ENCODE assay signal across 1 cellular context in the genomic region with DNA sequence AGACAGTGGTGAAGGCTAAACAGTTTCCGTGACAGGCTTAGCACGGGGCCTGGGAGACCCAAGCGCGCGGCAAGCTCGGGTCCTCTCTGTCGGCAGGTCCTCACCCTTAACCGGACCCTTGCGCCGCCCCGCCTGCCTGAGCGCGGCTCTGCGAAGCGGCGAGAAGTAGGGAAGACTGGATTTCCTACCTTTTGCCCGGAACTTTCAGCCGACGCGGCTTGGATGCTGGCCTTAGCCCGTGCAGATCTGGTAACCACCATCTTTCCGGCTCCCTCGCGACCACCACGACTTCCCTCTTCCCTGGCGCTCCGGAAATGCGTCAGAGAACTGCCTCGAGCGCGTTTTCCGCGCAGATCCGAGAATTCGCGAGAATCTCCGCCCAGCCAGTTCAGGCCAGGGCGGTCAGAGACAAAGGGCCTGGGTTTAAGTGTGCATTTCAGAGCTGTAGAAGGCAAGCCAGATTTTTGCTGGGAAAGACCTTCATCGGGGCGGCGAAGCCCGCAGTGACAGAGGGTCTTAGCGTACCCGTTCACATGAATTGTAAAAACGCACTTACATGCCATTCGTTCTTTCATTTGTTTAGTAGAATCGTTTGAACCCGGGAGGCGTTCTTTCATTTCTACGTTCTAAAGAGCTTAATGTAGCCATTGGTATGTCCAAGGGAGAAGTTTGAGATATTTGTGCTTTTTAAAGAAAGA.
TF ChIP-seq lines count a peak whose summit lies in the region.

A gene with protein sequence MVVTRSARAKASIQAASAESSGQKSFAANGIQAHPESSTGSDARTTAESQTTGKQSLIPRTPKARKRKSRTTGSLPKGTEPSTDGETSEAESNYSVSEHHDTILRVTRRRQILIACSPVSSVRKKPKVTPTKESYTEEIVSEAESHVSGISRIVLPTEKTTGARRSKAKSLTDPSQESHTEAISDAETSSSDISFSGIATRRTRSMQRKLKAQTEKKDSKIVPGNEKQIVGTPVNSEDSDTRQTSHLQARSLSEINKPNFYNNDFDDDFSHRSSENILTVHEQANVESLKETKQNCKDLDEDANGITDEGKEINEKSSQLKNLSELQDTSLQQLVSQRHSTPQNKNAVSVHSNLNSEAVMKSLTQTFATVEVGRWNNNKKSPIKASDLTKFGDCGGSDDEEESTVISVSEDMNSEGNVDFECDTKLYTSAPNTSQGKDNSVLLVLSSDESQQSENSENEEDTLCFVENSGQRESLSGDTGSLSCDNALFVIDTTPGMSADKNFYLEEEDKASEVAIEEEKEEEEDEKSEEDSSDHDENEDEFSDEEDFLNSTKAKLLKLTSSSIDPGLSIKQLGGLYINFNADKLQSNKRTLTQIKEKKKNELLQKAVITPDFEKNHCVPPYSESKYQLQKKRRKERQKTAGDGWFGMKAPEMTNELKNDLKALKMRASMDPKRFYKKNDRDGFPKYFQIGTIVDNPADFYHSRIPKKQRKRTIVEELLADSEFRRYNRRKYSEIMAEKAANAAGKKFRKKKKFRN (minus strand): TSS at position 318 of the 698 bp plus-strand sequence. CDS start 58 bp downstream, at position 260.

TF ChIP-seq in HepG2, 621 proteins besides CTCF, POLR2A, EP300 and RAD21 (continued from another document and continues in another):
- TF ChIP-seq, protein P1, sequence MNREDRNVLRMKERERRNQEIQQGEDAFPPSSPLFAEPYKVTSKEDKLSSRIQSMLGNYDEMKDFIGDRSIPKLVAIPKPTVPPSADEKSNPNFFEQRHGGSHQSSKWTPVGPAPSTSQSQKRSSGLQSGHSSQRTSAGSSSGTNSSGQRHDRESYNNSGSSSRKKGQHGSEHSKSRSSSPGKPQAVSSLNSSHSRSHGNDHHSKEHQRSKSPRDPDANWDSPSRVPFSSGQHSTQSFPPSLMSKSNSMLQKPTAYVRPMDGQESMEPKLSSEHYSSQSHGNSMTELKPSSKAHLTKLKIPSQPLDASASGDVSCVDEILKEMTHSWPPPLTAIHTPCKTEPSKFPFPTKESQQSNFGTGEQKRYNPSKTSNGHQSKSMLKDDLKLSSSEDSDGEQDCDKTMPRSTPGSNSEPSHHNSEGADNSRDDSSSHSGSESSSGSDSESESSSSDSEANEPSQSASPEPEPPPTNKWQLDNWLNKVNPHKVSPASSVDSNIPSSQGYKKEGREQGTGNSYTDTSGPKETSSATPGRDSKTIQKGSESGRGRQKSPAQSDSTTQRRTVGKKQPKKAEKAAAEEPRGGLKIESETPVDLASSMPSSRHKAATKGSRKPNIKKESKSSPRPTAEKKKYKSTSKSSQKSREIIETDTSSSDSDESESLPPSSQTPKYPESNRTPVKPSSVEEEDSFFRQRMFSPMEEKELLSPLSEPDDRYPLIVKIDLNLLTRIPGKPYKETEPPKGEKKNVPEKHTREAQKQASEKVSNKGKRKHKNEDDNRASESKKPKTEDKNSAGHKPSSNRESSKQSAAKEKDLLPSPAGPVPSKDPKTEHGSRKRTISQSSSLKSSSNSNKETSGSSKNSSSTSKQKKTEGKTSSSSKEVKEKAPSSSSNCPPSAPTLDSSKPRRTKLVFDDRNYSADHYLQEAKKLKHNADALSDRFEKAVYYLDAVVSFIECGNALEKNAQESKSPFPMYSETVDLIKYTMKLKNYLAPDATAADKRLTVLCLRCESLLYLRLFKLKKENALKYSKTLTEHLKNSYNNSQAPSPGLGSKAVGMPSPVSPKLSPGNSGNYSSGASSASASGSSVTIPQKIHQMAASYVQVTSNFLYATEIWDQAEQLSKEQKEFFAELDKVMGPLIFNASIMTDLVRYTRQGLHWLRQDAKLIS (CRISPR knock-in tag; IDR thresholded peaks at IDR 0.05): no peak
- no peak for TF ChIP-seq HDAC6 (IDR thresholded peaks at IDR 0.05; ENCODE audit: low read depth, low read length)
- TF ChIP-seq BCL6 (CRISPR knock-in tag; IDR thresholded peaks at IDR 0.05): peak; percentile 22; the same call in 1 of the 2 replicates
- TF ChIP-seq HOXA5 (CRISPR knock-in tag; IDR thresholded peaks at IDR 0.05): peak; percentile 63; the same call in 1 of the 2 replicates
- TF ChIP-seq NFIB (CRISPR knock-in tag; IDR thresholded peaks at IDR 0.05; ENCODE audit: borderline replicate concordance): no peak
- TF ChIP-seq YY1 (IDR thresholded peaks at IDR 0.05; ENCODE audit: insufficient read depth, insufficient replicate concordance, low read depth, low read length): peak; percentile 91
- 0 out of 2 replicates have a peak, but pooled peaks have one; percentile 28 for TF ChIP-seq GFI1 (CRISPR knock-in tag; IDR thresholded peaks at IDR 0.05; ENCODE audit: borderline replicate concordance)
- TF ChIP-seq ZNF589 (CRISPR knock-in tag; conservative IDR thresholded peaks at IDR 0.05): no peak
- TF ChIP-seq, protein P2, sequence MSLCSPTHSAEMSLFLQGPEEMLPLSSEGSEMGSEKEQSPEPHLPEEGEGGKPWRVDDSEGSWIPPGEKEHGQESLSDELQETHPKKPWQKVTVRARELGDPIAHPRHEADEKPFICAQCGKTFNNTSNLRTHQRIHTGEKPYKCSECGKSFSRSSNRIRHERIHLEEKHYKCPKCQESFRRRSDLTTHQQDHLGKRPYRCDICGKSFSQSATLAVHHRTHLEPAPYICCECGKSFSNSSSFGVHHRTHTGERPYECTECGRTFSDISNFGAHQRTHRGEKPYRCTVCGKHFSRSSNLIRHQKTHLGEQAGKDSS (CRISPR knock-in tag; IDR thresholded peaks at IDR 0.05; ENCODE audit: borderline replicate concordance, low read depth): peak; percentile 50; the same call in 1 of the 2 replicates
- TF ChIP-seq, protein P3, sequence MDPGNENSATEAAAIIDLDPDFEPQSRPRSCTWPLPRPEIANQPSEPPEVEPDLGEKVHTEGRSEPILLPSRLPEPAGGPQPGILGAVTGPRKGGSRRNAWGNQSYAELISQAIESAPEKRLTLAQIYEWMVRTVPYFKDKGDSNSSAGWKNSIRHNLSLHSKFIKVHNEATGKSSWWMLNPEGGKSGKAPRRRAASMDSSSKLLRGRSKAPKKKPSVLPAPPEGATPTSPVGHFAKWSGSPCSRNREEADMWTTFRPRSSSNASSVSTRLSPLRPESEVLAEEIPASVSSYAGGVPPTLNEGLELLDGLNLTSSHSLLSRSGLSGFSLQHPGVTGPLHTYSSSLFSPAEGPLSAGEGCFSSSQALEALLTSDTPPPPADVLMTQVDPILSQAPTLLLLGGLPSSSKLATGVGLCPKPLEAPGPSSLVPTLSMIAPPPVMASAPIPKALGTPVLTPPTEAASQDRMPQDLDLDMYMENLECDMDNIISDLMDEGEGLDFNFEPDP (CRISPR knock-in tag; conservative IDR thresholded peaks at IDR 0.05): no peak
- TF ChIP-seq FLYWCH1 (CRISPR knock-in tag; IDR thresholded peaks at IDR 0.05): no peak
- TF ChIP-seq, protein P4, sequence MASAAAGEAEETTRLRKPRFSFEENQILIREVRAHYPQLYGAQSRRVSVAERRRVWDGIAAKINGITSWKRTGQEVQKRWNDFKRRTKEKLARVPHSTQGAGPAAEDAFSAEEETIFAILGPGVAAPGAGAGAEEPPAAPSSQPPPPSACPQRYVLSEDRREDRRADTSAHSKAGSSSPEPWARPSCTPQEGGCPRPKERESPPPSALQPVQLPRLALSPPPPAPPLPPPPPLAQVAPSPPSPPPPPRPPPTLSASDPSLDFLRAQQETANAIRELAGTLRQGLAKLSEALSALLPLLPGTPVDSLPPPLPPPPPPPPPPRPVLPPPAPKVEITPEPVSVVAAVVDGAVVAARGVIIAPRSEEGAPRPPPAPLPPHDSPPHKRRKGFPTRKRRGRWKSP (CRISPR knock-in tag; IDR thresholded peaks at IDR 0.05): peak; percentile 37; the same call in 1 of the 2 replicates
- no peak; the same call in 1 of the 2 replicates for TF ChIP-seq ZNF768 (CRISPR knock-in tag; IDR thresholded peaks at IDR 0.05)
- no peak for TF ChIP-seq ZC3H4 (CRISPR knock-in tag; IDR thresholded peaks at IDR 0.05; ENCODE audit: borderline replicate concordance)
- TF ChIP-seq HES4 (CRISPR knock-in tag; IDR thresholded peaks at IDR 0.05; ENCODE audit: borderline replicate concordance): peak; percentile 55; the same call in 1 of the 2 replicates
- TF ChIP-seq ZNF124 (CRISPR knock-in tag; IDR thresholded peaks at IDR 0.05): peak; percentile 95
- TF ChIP-seq NFYB (CRISPR knock-in tag; IDR thresholded peaks at IDR 0.05): peak; percentile 34; the same call in 1 of the 2 replicates
- TF ChIP-seq ZNF20 (CRISPR knock-in tag; IDR thresholded peaks at IDR 0.05): no peak
- peak; percentile 86 for TF ChIP-seq TEAD3 (CRISPR knock-in tag; optimal IDR thresholded peaks at IDR 0.05; ENCODE audit: borderline replicate concordance)
- TF ChIP-seq JARID2 (CRISPR knock-in tag; IDR thresholded peaks at IDR 0.05; ENCODE audit: insufficient replicate concordance): no peak
- no peak for TF ChIP-seq ZNF207 (IDR thresholded peaks at IDR 0.05; ENCODE audit: borderline replicate concordance)
- TF ChIP-seq KDM2A (CRISPR knock-in tag; IDR thresholded peaks at IDR 0.05; ENCODE audit: borderline replicate concordance, low read depth): peak; percentile 98
- 0 out of 2 replicates have a peak, but pooled peaks have one; percentile 34 for TF ChIP-seq ZNF678 (CRISPR knock-in tag; IDR thresholded peaks at IDR 0.05)
- TF ChIP-seq ONECUT2 (CRISPR knock-in tag; IDR thresholded peaks at IDR 0.05): peak; percentile 49; the same call in 1 of the 2 replicates
- TF ChIP-seq ZNF12 (CRISPR knock-in tag; IDR thresholded peaks at IDR 0.05): no peak
- peak; percentile 62; the same call in 1 of the 2 replicates for TF ChIP-seq ZBTB3 (CRISPR knock-in tag; IDR thresholded peaks at IDR 0.05; ENCODE audit: borderline replicate concordance, low read depth)
- no peak for TF ChIP-seq TAF15 (IDR thresholded peaks at IDR 0.05; ENCODE audit: low read depth, low read length, poor library complexity, severe bottlenecking)
- TF ChIP-seq SMAD1 (CRISPR knock-in tag; IDR thresholded peaks at IDR 0.05; ENCODE audit: borderline replicate concordance, low read depth): no peak
- TF ChIP-seq THAP11 (CRISPR knock-in tag; IDR thresholded peaks at IDR 0.05): peak; percentile 95
- peak; percentile 46; the same call in 1 of the 2 replicates for TF ChIP-seq NFATC3 (CRISPR knock-in tag; IDR thresholded peaks at IDR 0.05)
- peak; percentile 82 for TF ChIP-seq MXD4 (CRISPR knock-in tag; IDR thresholded peaks at IDR 0.05)
- peak; percentile 76 for TF ChIP-seq ISL2 (CRISPR knock-in tag; IDR thresholded peaks at IDR 0.05)
- peak; percentile 46; the same call in 1 of the 2 replicates for TF ChIP-seq FOXO1 (CRISPR knock-in tag; IDR thresholded peaks at IDR 0.05)
- TF ChIP-seq ZBTB38 (CRISPR knock-in tag; IDR thresholded peaks at IDR 0.05): peak; percentile 66; the same call in 1 of the 2 replicates
- peak; percentile 69 for TF ChIP-seq ZNF891 (CRISPR knock-in tag; IDR thresholded peaks at IDR 0.05)
- TF ChIP-seq ZNF605 (CRISPR knock-in tag; IDR thresholded peaks at IDR 0.05): peak; percentile 95
- TF ChIP-seq, protein P5, sequence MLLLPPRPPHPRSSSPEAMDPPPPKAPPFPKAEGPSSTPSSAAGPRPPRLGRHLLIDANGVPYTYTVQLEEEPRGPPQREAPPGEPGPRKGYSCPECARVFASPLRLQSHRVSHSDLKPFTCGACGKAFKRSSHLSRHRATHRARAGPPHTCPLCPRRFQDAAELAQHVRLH (CRISPR knock-in tag; IDR thresholded peaks at IDR 0.05; ENCODE audit: borderline replicate concordance, low read depth): peak; percentile 92
- peak; percentile 52; the same call in 1 of the 2 replicates for TF ChIP-seq REPIN1 (CRISPR knock-in tag; IDR thresholded peaks at IDR 0.05; ENCODE audit: borderline replicate concordance, low read depth)
- TF ChIP-seq ZNF460 (CRISPR knock-in tag; IDR thresholded peaks at IDR 0.05; ENCODE audit: borderline replicate concordance): no peak; the same call in 1 of the 2 replicates
- TF ChIP-seq RBAK (CRISPR knock-in tag; IDR thresholded peaks at IDR 0.05): no peak
- no peak for TF ChIP-seq ESRRA (CRISPR knock-in tag; IDR thresholded peaks at IDR 0.05; ENCODE audit: low read depth)
- TF ChIP-seq, protein P6, sequence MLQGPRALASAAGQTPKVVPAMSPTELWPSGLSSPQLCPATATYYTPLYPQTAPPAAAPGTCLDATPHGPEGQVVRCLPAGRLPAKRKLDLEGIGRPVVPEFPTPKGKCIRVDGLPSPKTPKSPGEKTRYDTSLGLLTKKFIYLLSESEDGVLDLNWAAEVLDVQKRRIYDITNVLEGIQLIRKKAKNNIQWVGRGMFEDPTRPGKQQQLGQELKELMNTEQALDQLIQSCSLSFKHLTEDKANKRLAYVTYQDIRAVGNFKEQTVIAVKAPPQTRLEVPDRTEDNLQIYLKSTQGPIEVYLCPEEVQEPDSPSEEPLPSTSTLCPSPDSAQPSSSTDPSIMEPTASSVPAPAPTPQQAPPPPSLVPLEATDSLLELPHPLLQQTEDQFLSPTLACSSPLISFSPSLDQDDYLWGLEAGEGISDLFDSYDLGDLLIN (CRISPR knock-in tag; IDR thresholded peaks at IDR 0.05; ENCODE audit: borderline replicate concordance): 0 out of 2 replicates have a peak, but pooled peaks have one; percentile 21
- TF ChIP-seq HNRNPL (IDR thresholded peaks at IDR 0.05; ENCODE audit: low read depth, low read length): no peak
- 0 out of 2 replicates have a peak, but pooled peaks have one; percentile 24 for TF ChIP-seq ZBTB8A (CRISPR knock-in tag; IDR thresholded peaks at IDR 0.05; ENCODE audit: borderline replicate concordance, low read depth)
- no peak for TF ChIP-seq JDP2 (CRISPR knock-in tag; IDR thresholded peaks at IDR 0.05; ENCODE audit: borderline replicate concordance)
- 0 out of 2 replicates have a peak, but pooled peaks have one; percentile 23 for TF ChIP-seq ZNF256 (CRISPR knock-in tag; conservative IDR thresholded peaks at IDR 0.05)
- peak; percentile 47; the same call in 1 of the 2 replicates for TF ChIP-seq ZNF782 (CRISPR knock-in tag; IDR thresholded peaks at IDR 0.05; ENCODE audit: borderline replicate concordance)
- TF ChIP-seq, protein P7, sequence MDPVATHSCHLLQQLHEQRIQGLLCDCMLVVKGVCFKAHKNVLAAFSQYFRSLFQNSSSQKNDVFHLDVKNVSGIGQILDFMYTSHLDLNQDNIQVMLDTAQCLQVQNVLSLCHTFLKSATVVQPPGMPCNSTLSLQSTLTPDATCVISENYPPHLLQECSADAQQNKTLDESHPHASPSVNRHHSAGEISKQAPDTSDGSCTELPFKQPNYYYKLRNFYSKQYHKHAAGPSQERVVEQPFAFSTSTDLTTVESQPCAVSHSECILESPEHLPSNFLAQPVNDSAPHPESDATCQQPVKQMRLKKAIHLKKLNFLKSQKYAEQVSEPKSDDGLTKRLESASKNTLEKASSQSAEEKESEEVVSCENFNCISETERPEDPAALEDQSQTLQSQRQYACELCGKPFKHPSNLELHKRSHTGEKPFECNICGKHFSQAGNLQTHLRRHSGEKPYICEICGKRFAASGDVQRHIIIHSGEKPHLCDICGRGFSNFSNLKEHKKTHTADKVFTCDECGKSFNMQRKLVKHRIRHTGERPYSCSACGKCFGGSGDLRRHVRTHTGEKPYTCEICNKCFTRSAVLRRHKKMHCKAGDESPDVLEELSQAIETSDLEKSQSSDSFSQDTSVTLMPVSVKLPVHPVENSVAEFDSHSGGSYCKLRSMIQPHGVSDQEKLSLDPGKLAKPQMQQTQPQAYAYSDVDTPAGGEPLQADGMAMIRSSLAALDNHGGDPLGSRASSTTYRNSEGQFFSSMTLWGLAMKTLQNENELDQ (CRISPR knock-in tag; IDR thresholded peaks at IDR 0.05; ENCODE audit: borderline replicate concordance): no peak
- TF ChIP-seq ZBTB7B (CRISPR knock-in tag; IDR thresholded peaks at IDR 0.05): peak; percentile 93
